In the genomic region with DNA sequence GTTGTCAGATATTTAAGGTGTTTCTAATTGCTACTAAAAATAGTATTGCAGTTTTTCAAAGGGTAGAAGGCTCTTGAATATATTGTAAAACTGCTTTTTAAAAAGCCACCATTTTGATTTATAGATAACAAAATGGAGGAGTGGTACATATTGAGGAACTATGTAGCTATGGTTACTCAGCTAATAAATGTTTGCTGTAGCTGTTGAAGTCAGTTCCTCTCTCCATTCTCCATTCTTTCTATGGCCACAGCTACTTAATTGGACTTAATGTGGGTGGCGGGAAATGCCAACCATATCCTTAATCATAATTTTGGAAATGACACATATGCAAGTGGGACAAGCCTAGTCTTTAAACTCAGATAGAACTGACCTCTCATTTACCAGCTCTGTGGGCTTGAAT, we compare ENCODE assay signal across 30 cellular contexts. TPM values are rescaled to one million over a fixed set of nuclear protein-coding genes. Genes with fewer than 3 reads are reported as not detected.
DNase-seq lines count a peak whose midpoint lies in the region; ATAC-seq and TF ChIP-seq lines count a peak whose summit lies in the region.
"Had no signal": no experiment of that assay in that cellular context is flagged by ENCODE, and none has a peak within 500 bp of the region (broad histone marks: within the 10 kb centered on the region; RNA-seq: fewer than 3 reads in every experiment).

No MANE protein-coding gene starts in this region.

- H3K27me3 ChIP-seq in DND-41 (ENCODE audit: insufficient read depth, low read length, poor library complexity) (no peaks in the 10 kb centered on the region), MM.1S (replicated peaks; ENCODE audit: insufficient read depth, low read length) (no peaks in the 10 kb centered on the region)
- H3K27me3 ChIP-seq: brain microvascular endothelial cell had no signal

- DNase-seq in DND-41 (no peak), NCI-H69 (lab: John Stamatoyannopoulos, UW) (peak; percentile 52), NCI-H2171 (lab: John Stamatoyannopoulos, UW) (no peak), MM.1S (no peak), endothelial cell (ENCODE audit: low spot score) (no peak)
- DNase-seq: activated CD4-positive, alpha-beta memory T cell treated with anti-CD3 and anti-CD28 coated beads for 36 hours; activated CD4-positive, CD25-positive, alpha-beta regulatory T cell treated with anti-CD3 and anti-CD28 coated beads, Interleukin-2, amount 50 U/mL, for 72 hours; activated CD8-positive, alpha-beta memory T cell treated with anti-CD3 and anti-CD28 coated beads, Interleukin-2, amount 50 U/mL, for 48 hours; activated naive CD4-positive, alpha-beta T cell treated with anti-CD3 and anti-CD28 coated beads, Interleukin-2, amount 50 U/mL, for 16 hours; amniotic stem cell; brain microvascular endothelial cell; CD4-positive, alpha-beta T cell; left ventricle myocardium inferior; natural killer cell; NCI-H1694 treated with DMSO at 0.1 percent for 48 hours; NCI-H2227 treated with DMSO at 0.1 percent for 48 hours; occipital lobe; SHP77; stimulated activated naive CD4-positive, alpha-beta T cell; T-helper 1 cell; uterus had no signal

- H3K27ac ChIP-seq in DND-41 (ENCODE audit: low read length): peak overlapping the region; percentile 57; the same call in 1 of the 2 replicates
- peak overlapping the region; percentile 37 for H3K27ac ChIP-seq in KOPT-K1 (ENCODE audit: low read depth, low read length, poor library complexity, severe bottlenecking)
- no peak overlapping the region for H3K27ac ChIP-seq in MM.1S (ENCODE audit: low read length)
- H3K27ac ChIP-seq: brain microvascular endothelial cell, epithelial cell of prostate, left ventricle myocardium inferior, uterus had no signal

- H4K20me1 ChIP-seq in DND-41 (ENCODE audit: insufficient read depth, low read length): no peaks in the 10 kb centered on the region; the same call in 1 of the 2 replicates
- H4K20me1 ChIP-seq in MM.1S (ENCODE audit: insufficient read depth, low read length): no peaks in the 10 kb centered on the region

- intact Hi-C loops in dendritic cell treated with granulocyte-macrophage colony-stimulating factor and Interleukin-4, amounts not matched to agents 40 ng/mL and 50 ng/mL, for 4 days (cut with micrococcal nuclease): no loop called here

- no peak for TF ChIP-seq CTCF in DND-41 (IDR thresholded peaks at IDR 0.05; ENCODE audit: borderline replicate concordance, extremely low read depth, low read length, poor library complexity, severe bottlenecking)
- TF ChIP-seq CTCF in MM.1S (IDR thresholded peaks at IDR 0.05; ENCODE audit: low read length): no peak
- TF ChIP-seq CTCF in endothelial cell (IDR thresholded peaks at IDR 0.05; ENCODE audit: unreplicated experiment): no peak

- H3K36me3 ChIP-seq in DND-41 (ENCODE audit: insufficient read depth, low read length) (peaks cover 9% of the 10 kb centered on the region), KOPT-K1 (ENCODE audit: insufficient read depth, low read length) (no peaks in the 10 kb centered on the region), MM.1S (replicated peaks; ENCODE audit: insufficient read depth, low read length) (no peaks in the 10 kb centered on the region)
- H3K36me3 ChIP-seq: brain microvascular endothelial cell, HAP-1, left ventricle myocardium inferior, uterus had no signal

- H3F3A ChIP-seq in MM.1S (ENCODE audit: insufficient read depth, low read length): no peaks in the 10 kb centered on the region

- H3K9ac ChIP-seq in DND-41 (ENCODE audit: low read depth, low read length) (no peak overlapping the region), MM.1S (ENCODE audit: low read length) (no peak overlapping the region)

- H3K4me2 ChIP-seq in DND-41 (ENCODE audit: insufficient read depth, low read length): no peak overlapping the region
- no peak overlapping the region for H3K4me2 ChIP-seq in MM.1S (ENCODE audit: low read depth, low read length)

- peaks cover 42% of the 10 kb centered on the region for H3K27me3 Mint-ChIP-seq in dendritic cell treated with granulocyte-macrophage colony-stimulating factor and Interleukin-4, amounts not matched to agents 40 ng/mL and 50 ng/mL, for 4 days
- peaks cover 7% of the 10 kb centered on the region for H3K27me3 Mint-ChIP-seq in endothelial cell (ENCODE audit: unreplicated experiment)

- H3K9me2 ChIP-seq in MM.1S (replicated peaks; ENCODE audit: insufficient read depth, low read length): no peaks in the 10 kb centered on the region

- H3K9me3 ChIP-seq in DND-41 (ENCODE audit: insufficient read depth, low read length, severe bottlenecking): no peaks in the 10 kb centered on the region
- H3K9me3 ChIP-seq in KOPT-K1 (ENCODE audit: insufficient read depth, low read length, poor library complexity, severe bottlenecking): no peaks in the 10 kb centered on the region
- H3K9me3 ChIP-seq in MM.1S (replicated peaks; ENCODE audit: insufficient read depth, low read length): no peaks in the 10 kb centered on the region
- H3K9me3 ChIP-seq: HAP-1, left ventricle myocardium inferior, uterus had no signal

- peaks cover 96% of the 10 kb centered on the region for H3K79me2 ChIP-seq in DND-41 (ENCODE audit: insufficient read depth, low read length)
- H3K79me2 ChIP-seq in MM.1S (ENCODE audit: low read length): no peaks in the 10 kb centered on the region

- no peaks in the 10 kb centered on the region for H3K36me3 Mint-ChIP-seq in dendritic cell treated with granulocyte-macrophage colony-stimulating factor and Interleukin-4, amounts not matched to agents 40 ng/mL and 50 ng/mL, for 4 days (ENCODE audit: low read depth)
- H3K36me3 Mint-ChIP-seq in endothelial cell (ENCODE audit: low read depth, unreplicated experiment): no peaks in the 10 kb centered on the region
- H3K36me3 Mint-ChIP-seq: activated CD4-positive, alpha-beta memory T cell treated with anti-CD3 and anti-CD28 coated beads for 36 hours; mesothelial cell of epicardium; natural killer cell had no signal

- peaks cover 28% of the 10 kb centered on the region for H3K4me1 Mint-ChIP-seq in dendritic cell treated with granulocyte-macrophage colony-stimulating factor and Interleukin-4, amounts not matched to agents 40 ng/mL and 50 ng/mL, for 4 days (ENCODE audit: low read depth)
- no peaks in the 10 kb centered on the region for H3K4me1 Mint-ChIP-seq in endothelial cell (ENCODE audit: unreplicated experiment)

- no peak for ATAC-seq in DND-41 (ENCODE audit: insufficient read depth, low read depth)
- ATAC-seq: K562, natural killer cell, Panc1 had no signal

- H2AFZ ChIP-seq in DND-41 (ENCODE audit: low read depth, low read length) (no peak overlapping the region), MM.1S (ENCODE audit: low read length) (no peak overlapping the region)

- peaks cover 75% of the 10 kb centered on the region for H3K4me1 ChIP-seq in DND-41 (ENCODE audit: insufficient read depth, low read length)
- no peaks in the 10 kb centered on the region for H3K4me1 ChIP-seq in MM.1S (ENCODE audit: low read length)
- H3K4me1 ChIP-seq: left ventricle myocardium inferior, uterus had no signal

- H3K9me3 Mint-ChIP-seq in dendritic cell treated with granulocyte-macrophage colony-stimulating factor and Interleukin-4, amounts not matched to agents 40 ng/mL and 50 ng/mL, for 4 days: no peaks in the 10 kb centered on the region
- no peaks in the 10 kb centered on the region for H3K9me3 Mint-ChIP-seq in endothelial cell (ENCODE audit: unreplicated experiment)
- H3K9me3 Mint-ChIP-seq: activated CD4-positive, alpha-beta memory T cell treated with anti-CD3 and anti-CD28 coated beads for 36 hours; mesothelial cell of epicardium; natural killer cell had no signal

- H3K27ac Mint-ChIP-seq in dendritic cell treated with granulocyte-macrophage colony-stimulating factor and Interleukin-4, amounts not matched to agents 40 ng/mL and 50 ng/mL, for 4 days: peak overlapping the region; percentile 56
- H3K27ac Mint-ChIP-seq in endothelial cell (ENCODE audit: unreplicated experiment): no peak overlapping the region
- H3K27ac Mint-ChIP-seq: activated CD4-positive, alpha-beta memory T cell treated with anti-CD3 and anti-CD28 coated beads for 36 hours; CD4-positive, alpha-beta T cell; mesothelial cell of epicardium; natural killer cell had no signal

- H3K4me3 ChIP-seq in DND-41 (ENCODE audit: low read depth in 1 of 2, low read length in 2 of 2): no peak overlapping the region
- H3K4me3 ChIP-seq in MM.1S (ENCODE audit: low read length): no peak overlapping the region
- H3K4me3 ChIP-seq: HAP-1, K562, left ventricle myocardium inferior, uterus had no signal

- H3K4me3 Mint-ChIP-seq in dendritic cell treated with granulocyte-macrophage colony-stimulating factor and Interleukin-4, amounts not matched to agents 40 ng/mL and 50 ng/mL, for 4 days: no peak overlapping the region
- no peak overlapping the region for H3K4me3 Mint-ChIP-seq in endothelial cell (ENCODE audit: unreplicated experiment)
- H3K4me3 Mint-ChIP-seq: activated CD4-positive, alpha-beta memory T cell treated with anti-CD3 and anti-CD28 coated beads for 36 hours; CD4-positive, alpha-beta T cell; mesothelial cell of epicardium; natural killer cell had no signal

RNA-seq across cellular contexts. Expression of gene CDKN2A, which starts 10.7 kb away (rescaled TPM):
- total RNA-seq in endothelial cell (ENCODE audit: unreplicated experiment): not detected
- total RNA-seq: cerebellum, HT1080, K562, occipital lobe had no signal

RNA-seq across cellular contexts. Expression of gene CDKN2B-AS1, which starts 11.1 kb away (rescaled TPM):
- total RNA-seq in endothelial cell (ENCODE audit: unreplicated experiment): 0.36 TPM
- total RNA-seq: cerebellum, K562 had no signal

RNA-seq across cellular contexts. Expression of gene CDKN2B, which starts 25.6 kb away (rescaled TPM):
- 1.8 TPM for total RNA-seq in endothelial cell (ENCODE audit: unreplicated experiment)
- total RNA-seq: CD4-positive, alpha-beta T cell; HT1080; K562 had no signal
